ENCODE assay signal across 17 cellular contexts in genomic region chr1:23140940-23141596, GRCh38.
"Had no signal": no experiment of that assay in that cellular context is flagged by ENCODE, and none has a peak within 500 bp of the region (broad histone marks: within the 10 kb centered on the region; RNA-seq: fewer than 3 reads in every experiment).

No MANE protein-coding gene starts in this region.

- H3K27me3 ChIP-seq: dorsolateral prefrontal cortex, pancreas, sigmoid colon, stomach had no signal

- H3K4me1 Mint-ChIP-seq: activated T-helper 17 cell treated with anti-CD3 and anti-CD28 coated beads, Interleukin-2, amount 50 U/mL, for 72 hours; nephron progenitor cell had no signal

- H3K27ac Mint-ChIP-seq: activated naive CD8-positive, alpha-beta T cell treated with anti-CD3 and anti-CD28 coated beads, Interleukin-2, amount 50 U/mL, for 24 hours; activated T-helper 17 cell treated with anti-CD3 and anti-CD28 coated beads, Interleukin-2, amount 50 U/mL, for 72 hours; nephron progenitor cell had no signal

- H3K4me1 ChIP-seq: pancreas, sigmoid colon had no signal

- H3K4me3 Mint-ChIP-seq: activated naive CD8-positive, alpha-beta T cell treated with anti-CD3 and anti-CD28 coated beads, Interleukin-2, amount 50 U/mL, for 24 hours; activated T-helper 17 cell treated with anti-CD3 and anti-CD28 coated beads, Interleukin-2, amount 50 U/mL, for 72 hours; nephron progenitor cell had no signal

- H3K36me3 ChIP-seq: pancreas, sigmoid colon had no signal

- H3K27me3 Mint-ChIP-seq: activated naive CD8-positive, alpha-beta T cell treated with anti-CD3 and anti-CD28 coated beads, Interleukin-2, amount 50 U/mL, for 24 hours; activated T-helper 17 cell treated with anti-CD3 and anti-CD28 coated beads, Interleukin-2, amount 50 U/mL, for 72 hours had no signal

- H3K27ac ChIP-seq: dorsolateral prefrontal cortex, pancreas, sigmoid colon, stomach had no signal

- H3K4me3 ChIP-seq: dorsolateral prefrontal cortex, pancreas, sigmoid colon, stomach had no signal

- FAIRE-seq: bronchial epithelial cell, pancreas had no signal

- H3K9me3 Mint-ChIP-seq: activated naive CD8-positive, alpha-beta T cell treated with anti-CD3 and anti-CD28 coated beads, Interleukin-2, amount 50 U/mL, for 24 hours; activated T-helper 17 cell treated with anti-CD3 and anti-CD28 coated beads, Interleukin-2, amount 50 U/mL, for 72 hours; nephron progenitor cell had no signal

- ATAC-seq: activated CD4-positive, CD25-positive, alpha-beta regulatory T cell treated with anti-CD3 and anti-CD28 coated beads, Interleukin-2, amount 50 U/mL, for 24 hours; activated naive CD8-positive, alpha-beta T cell treated with anti-CD3 and anti-CD28 coated beads, Interleukin-2, amount 50 U/mL, for 24 hours; pancreas had no signal

- H3K9me3 ChIP-seq: pancreas, sigmoid colon, stomach had no signal

- DNase-seq: activated CD4-positive, alpha-beta T cell treated with anti-CD3 and anti-CD28 coated beads, Interleukin-2, amount 50 U/mL, for 4 hours; activated naive CD4-positive, alpha-beta T cell treated with Interleukin-2 at 50 U/mL for 16 hours; activated naive CD8-positive, alpha-beta T cell treated with anti-CD3 and anti-CD28 coated beads, Interleukin-2, amount 50 U/mL, for 24 hours; activated T-cell treated with anti-CD3 and anti-CD28 coated beads for 4 hours; aorta; dorsolateral prefrontal cortex; islet precursor cell; mesendoderm; nephron progenitor cell; pancreas; sigmoid colon; stimulated activated CD4-positive, alpha-beta T cell treated with anti-CD3 and anti-CD28 coated beads, Interleukin-1b, Interleukin-23, amount 100 ng/mL, for 48 hours; stomach; T-helper 9 cell had no signal
